Comparison of ENCODE assay signal across 1 cellular context in the genomic region with DNA sequence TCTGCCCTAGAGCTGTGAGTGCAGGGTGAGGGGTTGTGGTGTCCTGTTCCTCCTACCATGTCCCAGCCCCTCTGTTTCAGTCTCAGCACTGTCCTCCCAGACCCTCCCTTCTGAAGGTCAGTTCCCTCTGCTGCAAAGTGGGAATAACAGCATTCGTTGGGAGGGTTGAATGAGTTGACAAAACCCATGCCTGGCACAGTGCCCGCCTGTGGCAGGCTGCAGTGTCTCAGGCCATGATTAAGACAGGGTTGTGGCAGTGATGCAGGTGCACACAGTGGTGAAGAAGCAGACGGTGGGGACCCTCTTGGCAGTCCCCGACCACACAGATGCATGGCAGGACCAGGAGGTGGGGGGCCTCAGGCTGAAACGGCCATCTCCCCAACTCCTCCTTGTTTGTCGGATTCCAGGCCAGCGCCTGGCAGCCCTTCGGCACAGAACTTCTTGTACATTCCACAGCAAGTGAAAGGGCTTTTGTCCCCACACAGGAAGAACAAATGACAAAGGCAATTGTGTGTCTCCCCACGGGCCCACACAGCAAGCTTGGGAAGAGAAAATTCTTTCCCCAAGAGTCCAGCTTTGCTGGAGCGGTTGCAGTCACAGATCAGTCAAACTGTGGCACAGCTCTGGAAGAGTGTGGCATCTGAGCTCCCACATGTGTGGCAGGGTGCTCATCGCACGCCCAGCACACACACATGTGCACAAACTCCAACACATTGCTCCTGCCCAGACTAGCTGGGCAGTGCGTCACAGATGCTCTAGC.
TF ChIP-seq lines count a peak whose summit lies in the region.

No MANE protein-coding gene starts in this region.

TF ChIP-seq in GM12878, 131 proteins besides CTCF, POLR2A, EP300 and RAD21 (continued from another document):
- TF ChIP-seq, protein P1, sequence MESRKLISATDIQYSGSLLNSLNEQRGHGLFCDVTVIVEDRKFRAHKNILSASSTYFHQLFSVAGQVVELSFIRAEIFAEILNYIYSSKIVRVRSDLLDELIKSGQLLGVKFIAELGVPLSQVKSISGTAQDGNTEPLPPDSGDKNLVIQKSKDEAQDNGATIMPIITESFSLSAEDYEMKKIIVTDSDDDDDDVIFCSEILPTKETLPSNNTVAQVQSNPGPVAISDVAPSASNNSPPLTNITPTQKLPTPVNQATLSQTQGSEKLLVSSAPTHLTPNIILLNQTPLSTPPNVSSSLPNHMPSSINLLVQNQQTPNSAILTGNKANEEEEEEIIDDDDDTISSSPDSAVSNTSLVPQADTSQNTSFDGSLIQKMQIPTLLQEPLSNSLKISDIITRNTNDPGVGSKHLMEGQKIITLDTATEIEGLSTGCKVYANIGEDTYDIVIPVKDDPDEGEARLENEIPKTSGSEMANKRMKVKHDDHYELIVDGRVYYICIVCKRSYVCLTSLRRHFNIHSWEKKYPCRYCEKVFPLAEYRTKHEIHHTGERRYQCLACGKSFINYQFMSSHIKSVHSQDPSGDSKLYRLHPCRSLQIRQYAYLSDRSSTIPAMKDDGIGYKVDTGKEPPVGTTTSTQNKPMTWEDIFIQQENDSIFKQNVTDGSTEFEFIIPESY (IDR thresholded peaks at IDR 0.05): no peak
- TF ChIP-seq TAF1 (IDR thresholded peaks at IDR 0.05; ENCODE audit: borderline replicate concordance, low read depth, low read length): no peak
- TF ChIP-seq, protein P2, sequence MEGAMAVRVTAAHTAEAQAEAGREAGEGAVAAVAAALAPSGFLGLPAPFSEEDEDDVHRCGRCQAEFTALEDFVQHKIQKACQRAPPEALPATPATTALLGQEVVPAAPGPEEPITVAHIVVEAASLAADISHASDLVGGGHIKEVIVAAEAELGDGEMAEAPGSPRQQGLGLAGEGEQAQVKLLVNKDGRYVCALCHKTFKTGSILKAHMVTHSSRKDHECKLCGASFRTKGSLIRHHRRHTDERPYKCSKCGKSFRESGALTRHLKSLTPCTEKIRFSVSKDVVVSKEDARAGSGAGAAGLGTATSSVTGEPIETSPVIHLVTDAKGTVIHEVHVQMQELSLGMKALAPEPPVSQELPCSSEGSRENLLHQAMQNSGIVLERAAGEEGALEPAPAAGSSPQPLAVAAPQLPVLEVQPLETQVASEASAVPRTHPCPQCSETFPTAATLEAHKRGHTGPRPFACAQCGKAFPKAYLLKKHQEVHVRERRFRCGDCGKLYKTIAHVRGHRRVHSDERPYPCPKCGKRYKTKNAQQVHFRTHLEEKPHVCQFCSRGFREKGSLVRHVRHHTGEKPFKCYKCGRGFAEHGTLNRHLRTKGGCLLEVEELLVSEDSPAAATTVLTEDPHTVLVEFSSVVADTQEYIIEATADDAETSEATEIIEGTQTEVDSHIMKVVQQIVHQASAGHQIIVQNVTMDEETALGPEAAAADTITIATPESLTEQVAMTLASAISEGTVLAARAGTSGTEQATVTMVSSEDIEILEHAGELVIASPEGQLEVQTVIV (IDR thresholded peaks at IDR 0.05; ENCODE audit: borderline replicate concordance, partially characterized antibody): no peak
- no peak for TF ChIP-seq CEBPB (IDR thresholded peaks at IDR 0.05; ENCODE audit: borderline replicate concordance in 1 of 2, low read depth in 2 of 2, low read length in 2 of 2)
- no peak for TF ChIP-seq JUND (IDR thresholded peaks at IDR 0.05; ENCODE audit: low read depth, low read length)
- no peak for TF ChIP-seq SREBF1 (IDR thresholded peaks at IDR 0.05; ENCODE audit: low read length)
- no peak for TF ChIP-seq BCL11A (IDR thresholded peaks at IDR 0.05; ENCODE audit: low read depth, low read length)
- no peak for TF ChIP-seq CBFB (IDR thresholded peaks at IDR 0.05; ENCODE audit: low read depth)
- TF ChIP-seq IRF4 (IDR thresholded peaks at IDR 0.05; ENCODE audit: low read depth, low read length): no peak
- no peak for TF ChIP-seq RB1 (IDR thresholded peaks at IDR 0.05; ENCODE audit: borderline replicate concordance)
- no peak for TF ChIP-seq TBL1XR1 (IDR thresholded peaks at IDR 0.05; ENCODE audit: low read depth, low read length)
- no peak for TF ChIP-seq ZNF622 (IDR thresholded peaks at IDR 0.05)
- TF ChIP-seq PRDM15 (CRISPR knock-in tag; IDR thresholded peaks at IDR 0.05): 0 out of 2 replicates have a peak, but pooled peaks have one; percentile 14
- no peak for TF ChIP-seq CREB1 (IDR thresholded peaks at IDR 0.05; ENCODE audit: low read depth)
- TF ChIP-seq SMAD5 (IDR thresholded peaks at IDR 0.05; ENCODE audit: low read depth): no peak
- no peak for TF ChIP-seq WRNIP1 (IDR thresholded peaks at IDR 0.05; ENCODE audit: borderline replicate concordance, low read depth, low read length)
- TF ChIP-seq ESRRA (IDR thresholded peaks at IDR 0.05; ENCODE audit: low read length): no peak
- TF ChIP-seq MTA2 (IDR thresholded peaks at IDR 0.05; ENCODE audit: low read depth): no peak
